In the genomic region with DNA sequence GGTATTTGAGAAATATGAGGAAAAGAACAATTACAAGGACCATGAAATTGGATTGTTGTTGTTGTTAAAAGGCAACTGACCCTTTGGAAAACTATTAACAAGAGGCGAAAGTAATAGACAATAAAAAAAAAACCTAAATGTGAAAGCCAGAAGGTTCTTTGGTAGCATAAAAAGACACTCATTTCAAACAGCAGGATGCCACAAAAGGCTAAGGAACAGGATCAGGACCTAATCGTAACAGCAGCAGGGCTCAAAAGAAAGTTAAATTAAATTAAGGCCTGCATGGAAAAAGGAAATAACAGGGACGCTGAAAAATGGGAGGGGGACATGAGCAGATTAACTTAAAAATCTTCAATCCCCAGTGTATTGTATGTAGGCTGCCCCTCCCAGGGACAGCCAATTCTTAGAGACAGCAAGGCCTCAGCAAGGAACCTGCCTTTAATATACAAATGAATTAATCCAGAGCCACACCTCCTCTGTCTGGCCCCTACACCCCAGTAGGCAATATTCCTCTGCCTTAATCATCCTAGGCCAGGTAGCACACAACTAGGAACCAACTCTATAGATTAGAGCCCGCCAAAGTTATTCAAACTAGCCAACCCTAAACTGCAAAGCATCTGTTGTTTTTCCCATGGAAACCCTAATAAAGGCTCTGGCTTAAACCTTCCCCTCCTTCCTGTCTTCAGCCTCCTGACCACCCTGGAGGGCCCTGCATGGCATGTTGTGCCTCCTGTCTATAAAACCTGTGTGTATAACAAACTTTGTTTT, we compare ENCODE assay signal across 18 cellular contexts. TPM values are rescaled to one million over a fixed set of nuclear protein-coding genes. Genes with fewer than 3 reads are reported as not detected.
DNase-seq lines count a peak whose midpoint lies in the region; ATAC-seq, FAIRE-seq and TF ChIP-seq lines count a peak whose summit lies in the region.
"Had no signal": no experiment of that assay in that cellular context is flagged by ENCODE, and none has a peak within 500 bp of the region (broad histone marks: within the 10 kb centered on the region; RNA-seq: fewer than 3 reads in every experiment).

No MANE protein-coding gene starts in this region.

- H3K27ac Mint-ChIP-seq in WTC11 (peak overlapping the region; percentile 94), type B pancreatic cell (peak overlapping the region; percentile 13)
- H3K27ac Mint-ChIP-seq: B cell had no signal

- ATAC-seq in Right ventricle myocardium inferior, result peak; percentile 13
- no peak for ATAC-seq in Right ventricle myocardium superior (ENCODE audit: poor library complexity)
- peak; percentile 94 for ATAC-seq in WTC11
- no peak for ATAC-seq in HG02870 (IDR thresholded peaks at IDR 0.05; ENCODE audit: unreplicated experiment)
- ATAC-seq: Panc1 had no signal

- FAIRE-seq in GM19239 (lab: Jason Lieb, UNC), result no peak
- FAIRE-seq: D721Med had no signal

- CTCF ChIA-PET in WTC11 (lab: Charles Lee), result interaction anchor here (1.2 to 1.9 kb wide), 2 partner anchors 9 to 17 kb away, joined by 3 to 4 read pairs; no protein-coding TSS in a partner anchor

- H3K9me3 Mint-ChIP-seq in WTC11, result peaks cover 24% of the 10 kb centered on the region
- H3K9me3 Mint-ChIP-seq in type B pancreatic cell, result peaks cover 10% of the 10 kb centered on the region

- H3K4me3 Mint-ChIP-seq in WTC11 (peak overlapping the region; percentile 15; the same call in 1 of the 2 replicates), type B pancreatic cell (no peak overlapping the region)
- H3K4me3 Mint-ChIP-seq: B cell had no signal

- H3K36me3 Mint-ChIP-seq in WTC11 (peaks cover 27% of the 10 kb centered on the region), type B pancreatic cell (peaks cover 38% of the 10 kb centered on the region)

- no peak for DNase-seq in Right ventricle myocardium inferior (ENCODE audit: missing footprints)
- no peak for DNase-seq in Right ventricle myocardium superior
- DNase-seq in WTC11 (ENCODE audit: low spot score), result no peak
- DNase-seq in iPS-NIHi7 (ENCODE audit: extremely low spot score), result peak; percentile 21
- no peak for DNase-seq in type B pancreatic cell (ENCODE audit: extremely low spot score, unreplicated experiment)
- no peak for DNase-seq in GM03348 (ENCODE audit: low spot score)
- DNase-seq in GM19239 (ENCODE audit: insufficient read length, low spot score), result no peak
- DNase-seq: CD4-positive, alpha-beta memory T cell; MM.1S; NCI-H1105; NCI-H1694 treated with DMSO at 0.1 percent for 48 hours; NCI-H446; NCI-H748 treated with DMSO at 0.1 percent for 48 hours; SHP77 had no signal

- TF ChIP-seq CTCF in WTC11 (IDR thresholded peaks at IDR 0.05) (no peak), type B pancreatic cell (conservative IDR thresholded peaks at IDR 0.05) (no peak)

- intact Hi-C loops in Right ventricle myocardium inferior (cut with DNase I), result no loop called here
- intact Hi-C loops in Right ventricle myocardium superior (cut with DNase I), result no loop called here

- POLR2A ChIA-PET in WTC11 (lab: Charles Lee), result interaction anchor here (1.2 kb wide), 2 partner anchors 29 to 30 kb away, joined by 3 to 5 read pairs; partner anchors contain the start of gene STRN3

- H3K4me1 Mint-ChIP-seq in WTC11 (peaks cover 66% of the 10 kb centered on the region), type B pancreatic cell (ENCODE audit: unreplicated experiment) (peaks cover 37% of the 10 kb centered on the region)

- H3K27me3 Mint-ChIP-seq in WTC11 (ENCODE audit: low read depth) (no peaks in the 10 kb centered on the region), type B pancreatic cell (no peaks in the 10 kb centered on the region)
- H3K27me3 Mint-ChIP-seq: B cell; CD4-positive, alpha-beta memory T cell had no signal

TF ChIP-seq in WTC11, 78 proteins besides CTCF, POLR2A, EP300 and RAD21:
- TF ChIP-seq FOXP4 (CRISPR knock-in tag; IDR thresholded peaks at IDR 0.05) (peak; percentile 19; the same call in 1 of the 2 replicates), ZNF138 (CRISPR knock-in tag; conservative IDR thresholded peaks at IDR 0.05) (no peak), NR1H2 (CRISPR knock-in tag; IDR thresholded peaks at IDR 0.05) (no peak)

RNA-seq across cellular contexts. Expression of gene AP4S1, which starts 28.4 kb away (rescaled TPM):
- 6.5 TPM for total RNA-seq in Right ventricle myocardium inferior
- 6.7 TPM for total RNA-seq in Right ventricle myocardium superior
- total RNA-seq in WTC11 (2021), result 5.5 to 7.0 TPM (median 6.2 TPM) in 3 replicates
- total RNA-seq in type B pancreatic cell (ENCODE audit: low replicate concordance), result 10.0 and 11.4 TPM in 2 replicates

RNA-seq across cellular contexts. Expression of gene STRN3, which starts 29.1 kb away (rescaled TPM):
- 48.4 TPM for total RNA-seq in Right ventricle myocardium inferior
- total RNA-seq in Right ventricle myocardium superior, result 45.1 TPM
- 37.1 to 40.8 TPM (median 40.4 TPM) in 3 replicates for total RNA-seq in WTC11 (2021)
- 34.1 and 39.3 TPM in 2 replicates for total RNA-seq in type B pancreatic cell (ENCODE audit: low replicate concordance)

Comparison
In these comparisons a context has a peak if more than half of its experiments do, and no peak if none do; other contexts are left out.
1. ATAC-seq: peak in Right ventricle myocardium inferior (single experiment) and WTC11 (single experiment); none in Right ventricle myocardium superior (single experiment) and HG02870 (single experiment).